In the genomic region with DNA sequence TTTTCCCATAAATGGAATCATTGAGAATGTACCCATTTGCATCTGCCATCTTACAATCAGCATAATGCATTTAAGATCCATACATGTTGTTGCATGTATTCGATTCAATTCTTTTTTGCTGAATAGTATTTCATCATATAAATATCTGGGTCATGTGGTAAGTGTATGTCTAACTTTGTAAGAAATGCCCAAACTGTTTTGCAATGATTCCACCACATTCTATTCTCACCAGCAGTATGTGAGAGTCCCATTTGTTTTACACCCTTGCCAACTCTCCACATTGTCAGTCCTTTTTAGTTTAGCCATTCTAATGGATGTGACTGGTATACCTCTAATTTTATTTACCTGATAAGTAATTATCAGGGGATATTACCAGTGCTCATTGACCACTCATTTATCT, we compare ENCODE assay signal across 25 cellular contexts.
"Had no signal": no experiment of that assay in that cellular context is flagged by ENCODE, and none has a peak within 500 bp of the region (broad histone marks: within the 10 kb centered on the region; RNA-seq: fewer than 3 reads in every experiment).

No MANE protein-coding gene starts in this region.

- H3K27ac ChIP-seq: adrenal gland, breast epithelium, KMS-11, VCaP had no signal

- H3K9me3 ChIP-seq: adrenal gland, breast epithelium had no signal

- H3K36me3 ChIP-seq: adrenal gland, breast epithelium had no signal

- H3K4me3 ChIP-seq: adrenal gland, breast epithelium had no signal

- DNase-seq: activated CD4-positive, alpha-beta memory T cell treated with anti-CD3 and anti-CD28 coated beads, Interleukin-2, amount 10 ng/mL, durations not matched to agents 7 days and 5 days; activated CD4-positive, alpha-beta T cell treated with anti-CD3 and anti-CD28 coated beads, Interleukin-2, amount 10 ng/mL, durations not matched to agents 7 days and 5 days; activated CD4-positive, CD25-positive, alpha-beta regulatory T cell; activated gamma-delta T cell treated with Interleukin-2 at 50 U/mL for 16 hours; activated naive CD4-positive, alpha-beta T cell treated with anti-CD3 and anti-CD28 coated beads, Interleukin-2, amount 10 ng/mL, durations not matched to agents 7 days and 5 days; activated naive CD8-positive, alpha-beta T cell treated with anti-CD3 and anti-CD28 coated beads for 36 hours; activated T-cell treated with anti-CD3 and anti-CD28 coated beads for 4 hours; activated T-cell treated with anti-CD3 and anti-CD28 coated beads, Interleukin-2, amount 50 U/mL, for 48 hours; adrenal gland; aorta; NCI-H1105 treated with DMSO at 0.1 percent for 48 hours; NCI-H1436 treated with DMSO at 0.1 percent for 48 hours; NCI-H1930; NCI-H2107; NCI-H2171 treated with DMSO at 0.1 percent for 48 hours; NCI-H226; NCI-H526; NCI-H774; SIG-M5; T-helper 17 cell; T-helper 9 cell had no signal

- H3K4me1 ChIP-seq: breast epithelium had no signal

- ATAC-seq: activated T-helper 17 cell treated with anti-CD3 and anti-CD28 coated beads, Interleukin-2, amount 50 U/mL, for 72 hours; T-helper 17 cell had no signal

- H3K9ac ChIP-seq: KMS-11 had no signal

- H3K27me3 ChIP-seq: adrenal gland, breast epithelium had no signal
